8 cellular contexts compared by ENCODE assay signal in the genomic region with DNA sequence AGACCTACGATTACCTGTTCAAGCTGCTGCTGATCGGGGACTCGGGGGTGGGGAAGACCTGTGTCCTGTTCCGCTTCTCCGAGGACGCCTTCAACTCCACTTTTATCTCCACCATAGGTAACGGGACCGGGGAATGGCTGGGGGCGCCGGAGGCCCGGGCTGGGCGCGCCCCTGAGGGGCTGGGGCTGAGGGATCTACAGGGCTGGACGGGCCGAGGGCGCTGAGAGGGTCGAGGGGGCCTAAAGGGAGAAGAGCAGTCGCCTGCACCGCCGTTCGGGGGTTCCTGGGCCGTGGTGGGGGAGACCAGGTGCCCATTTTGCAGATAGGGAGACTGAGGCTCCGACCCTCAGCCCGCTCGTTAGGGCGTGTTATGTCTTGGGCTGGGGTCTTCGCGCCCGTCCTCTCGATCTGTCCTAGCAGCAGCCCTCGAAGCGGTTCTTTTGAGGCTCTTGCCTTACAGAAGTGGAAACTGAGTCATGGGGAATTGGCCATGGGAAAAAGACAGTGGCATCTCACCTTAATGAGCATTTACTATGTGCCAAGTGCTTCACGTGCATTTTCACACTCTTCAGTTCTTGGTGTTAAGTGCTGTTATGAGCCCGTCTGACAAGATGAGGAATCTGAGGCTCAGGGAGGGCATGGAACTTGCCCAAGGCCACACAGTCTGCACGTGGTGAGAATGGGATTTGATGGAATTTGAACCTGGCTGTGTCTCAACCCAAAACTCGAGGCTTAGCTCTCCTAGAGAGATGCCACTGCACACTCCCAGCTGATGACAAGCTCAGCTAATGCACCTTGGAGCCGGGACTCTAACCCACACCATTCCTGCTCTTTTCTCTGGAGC. TPM values are rescaled to one million over a fixed set of nuclear protein-coding genes. Genes with fewer than 3 reads are reported as not detected.
DNase-seq lines count a peak whose midpoint lies in the region; ATAC-seq, FAIRE-seq and TF ChIP-seq lines count a peak whose summit lies in the region.

No MANE protein-coding gene starts in this region.

- POLR2A ChIA-PET in A549 (lab: Yijun Ruan, JAX): interaction anchor here (0.6 kb wide), 1 partner anchor 13 kb away, joined by 4 read pairs; no protein-coding TSS in a partner anchor

- ATAC-seq in A549 (peak; percentile 6 to 41), HG02852 (IDR thresholded peaks at IDR 0.05; ENCODE audit: unreplicated experiment) (peak; percentile 5), memory B cell (ENCODE audit: low read depth) (no peak), aorta (ENCODE audit: low FRiP score) (no peak), omental fat pad (ENCODE audit: low FRiP score) (no peak)

- H3K4me2 ChIP-seq in A549: peak overlapping the region; percentile 87

- 21% methylated on average over 6 of the region's 37 CpGs for whole genome bisulfite sequencing in A549 (ENCODE audit: missing lambda C conversion rate)
- WGBS in aorta, 2 donors: 1% methylated on average over 35 to 37 of the region's 37 CpGs

- no peaks in the 10 kb centered on the region for H3K9me3 ChIP-seq in A549
- H3K9me3 ChIP-seq in aorta (ENCODE audit: control insufficient read depth, low read length): no peaks in the 10 kb centered on the region

- H3K4me3 Mint-ChIP-seq in memory B cell: peak overlapping the region; percentile 98

- H3K36me3 ChIP-seq in brain microvascular endothelial cell (replicated peaks) (no peaks in the 10 kb centered on the region), aorta (ENCODE audit: control insufficient read depth in 1 of 2, insufficient read depth in 2 of 2, low read length in 1 of 2) (no peaks in the 10 kb centered on the region)

- peaks cover 6% of the 10 kb centered on the region for H3K36me3 Mint-ChIP-seq in memory B cell

- no peak for TF ChIP-seq POLR2A in A549 (IDR thresholded peaks at IDR 0.05; ENCODE audit: low read length)

- H3K4me1 Mint-ChIP-seq in memory B cell: peaks cover 24% of the 10 kb centered on the region

- H3K27ac ChIP-seq in A549 (peak overlapping the region; percentile 96 to 98), brain microvascular endothelial cell (peak overlapping the region; percentile 51), aorta (ENCODE audit: low read depth in 1 of 2, low read length in 2 of 2) (peak overlapping the region in 1 of 2 donors; percentile 35)

- H3K4me1 ChIP-seq in A549 (peaks cover 13% of the 10 kb centered on the region; the same call in 2 of the 3 replicates), aorta (ENCODE audit: control insufficient read depth in 1 of 2, insufficient read depth in 2 of 2, low read length in 2 of 2) (peaks cover 0 to 1% of the 10 kb centered on the region in 2 donors)

- no peaks in the 10 kb centered on the region for H3K27me3 Mint-ChIP-seq in memory B cell

- intact Hi-C loops in aorta (cut with DNase I): loop anchor here (1.0 to 10.0 kb wide), 6 partner anchors 45 to 175 kb away; a partner anchor contains a TSS

- CTCF ChIA-PET in A549 (lab: Yijun Ruan, JAX): interaction anchor here (1.3 to 3.2 kb wide), 7 partner anchors 12 to 73 kb away, joined by 4 to 21 read pairs (median 8); a partner anchor contains a TSS

- no peaks in the 10 kb centered on the region for H3K9me3 Mint-ChIP-seq in memory B cell

- TF ChIP-seq CTCF in A549 (IDR thresholded peaks at IDR 0.05) (no peak), brain microvascular endothelial cell (IDR thresholded peaks at IDR 0.05; ENCODE audit: low read depth, low read length, missing control alignments) (no peak), omental fat pad (IDR thresholded peaks at IDR 0.05) (no peak)

- FAIRE-seq in A549 (lab: Jason Lieb, UNC): no peak

- H3K27ac Mint-ChIP-seq in memory B cell: peak overlapping the region; percentile 98

- H3K4me3 ChIP-seq in A549 (peak overlapping the region; percentile 99), brain microvascular endothelial cell (ENCODE audit: low read depth, low read length) (peak overlapping the region; percentile 95), aorta (ENCODE audit: low read length in 2 of 2) (peak overlapping the region; percentile 48 to 94)

- TF ChIP-seq RAD21 in A549 (conservative IDR thresholded peaks at IDR 0.05 in 1 of 2, IDR thresholded peaks at IDR 0.05 in 1 of 2): no peak

- in situ Hi-C loops in brain microvascular endothelial cell (cut with HindIII; ENCODE audit: low pct_ligation_motif_present, low sequenced_read_pairs): no loop called here

- TF ChIP-seq EP300 in A549 (IDR thresholded peaks at IDR 0.05): no peak

- H3K27me3 ChIP-seq in brain microvascular endothelial cell (replicated peaks) (no peaks in the 10 kb centered on the region), aorta (ENCODE audit: control insufficient read depth in 1 of 2, insufficient read depth in 2 of 2, low read length in 1 of 2) (no peaks in the 10 kb centered on the region)

- DNase-seq in A549 (ENCODE audit: low read depth in 1 of 2, low spot score in 1 of 2) (no peak), brain microvascular endothelial cell (no peak), memory B cell (ENCODE audit: low spot score in 2 of 2) (no peak), aorta (no peak), ureter (ENCODE audit: low spot score) (no peak), omental fat pad (ENCODE audit: low spot score) (no peak)
- DNase-seq in stimulated activated CD4-positive, alpha-beta T cell treated with anti-CD3 and anti-CD28 coated beads, Interleukin-4, amount 100 ng/mL, for 1 hour: no peak

TF ChIP-seq in A549, 52 proteins besides CTCF, POLR2A, EP300 and RAD21 (continues in another document):
- TF ChIP-seq FOXS1 (CRISPR knock-in tag; IDR thresholded peaks at IDR 0.05) (no peak), KDM1A (IDR thresholded peaks at IDR 0.05; ENCODE audit: low read depth) (peak; percentile 97), CHD4 (IDR thresholded peaks at IDR 0.05; ENCODE audit: borderline replicate concordance) (no peak), TP53 (CRISPR knock-in tag; IDR thresholded peaks at IDR 0.05) (no peak), EHMT2 (IDR thresholded peaks at IDR 0.05; ENCODE audit: low read depth) (no peak), ESRRA (IDR thresholded peaks at IDR 0.05; ENCODE audit: borderline replicate concordance, low read length) (no peak), SREBF2 (IDR thresholded peaks at IDR 0.05) (no peak), HDAC2 (IDR thresholded peaks at IDR 0.05) (peak; percentile 86), GATA3 (IDR thresholded peaks at IDR 0.05; ENCODE audit: borderline replicate concordance) (no peak), CBX2 (IDR thresholded peaks at IDR 0.05; ENCODE audit: borderline replicate concordance, low read depth) (no peak), ZSCAN20 (CRISPR knock-in tag; IDR thresholded peaks at IDR 0.05) (no peak), RNF2 (IDR thresholded peaks at IDR 0.05; ENCODE audit: borderline replicate concordance, low read depth) (no peak)
- TF ChIP-seq, protein P1, sequence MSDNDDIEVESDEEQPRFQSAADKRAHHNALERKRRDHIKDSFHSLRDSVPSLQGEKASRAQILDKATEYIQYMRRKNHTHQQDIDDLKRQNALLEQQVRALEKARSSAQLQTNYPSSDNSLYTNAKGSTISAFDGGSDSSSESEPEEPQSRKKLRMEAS (IDR thresholded peaks at IDR 0.05): 0 out of 2 replicates have a peak, but pooled peaks have one; percentile 19
- TF ChIP-seq, protein P2, sequence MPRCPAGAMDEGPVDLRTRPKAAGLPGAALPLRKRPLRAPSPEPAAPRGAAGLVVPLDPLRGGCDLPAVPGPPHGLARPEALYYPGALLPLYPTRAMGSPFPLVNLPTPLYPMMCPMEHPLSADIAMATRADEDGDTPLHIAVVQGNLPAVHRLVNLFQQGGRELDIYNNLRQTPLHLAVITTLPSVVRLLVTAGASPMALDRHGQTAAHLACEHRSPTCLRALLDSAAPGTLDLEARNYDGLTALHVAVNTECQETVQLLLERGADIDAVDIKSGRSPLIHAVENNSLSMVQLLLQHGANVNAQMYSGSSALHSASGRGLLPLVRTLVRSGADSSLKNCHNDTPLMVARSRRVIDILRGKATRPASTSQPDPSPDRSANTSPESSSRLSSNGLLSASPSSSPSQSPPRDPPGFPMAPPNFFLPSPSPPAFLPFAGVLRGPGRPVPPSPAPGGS (IDR thresholded peaks at IDR 0.05): no peak
- TF ChIP-seq, protein P3, sequence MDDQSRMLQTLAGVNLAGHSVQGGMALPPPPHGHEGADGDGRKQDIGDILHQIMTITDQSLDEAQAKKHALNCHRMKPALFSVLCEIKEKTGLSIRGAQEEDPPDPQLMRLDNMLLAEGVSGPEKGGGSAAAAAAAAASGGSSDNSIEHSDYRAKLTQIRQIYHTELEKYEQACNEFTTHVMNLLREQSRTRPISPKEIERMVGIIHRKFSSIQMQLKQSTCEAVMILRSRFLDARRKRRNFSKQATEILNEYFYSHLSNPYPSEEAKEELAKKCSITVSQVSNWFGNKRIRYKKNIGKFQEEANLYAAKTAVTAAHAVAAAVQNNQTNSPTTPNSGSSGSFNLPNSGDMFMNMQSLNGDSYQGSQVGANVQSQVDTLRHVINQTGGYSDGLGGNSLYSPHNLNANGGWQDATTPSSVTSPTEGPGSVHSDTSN (IDR thresholded peaks at IDR 0.05): no peak

RNA-seq across cellular contexts. Expression of a gene that starts 0.4 kb away (rescaled TPM):
- polyA plus RNA-seq in A549 (2011; rRNA removed) (69.4 and 91.4 TPM in 2 replicates), A549 (2017; fragmentation: RNase III; extraction: RNeasy Plus Mini Kit Qiagen cat#74134 plus additional on column Dnase treatment) (89.2 to 101 TPM (median 90.1 TPM) in 3 replicates), aorta (10 to 100 TPM; 17.6 to 30.3 TPM)
- 55.9 and 57.1 TPM in 2 replicates for polyA plus RNA-seq in A549 (2012; cell fraction: cytosol; rRNA removed)
- 32.6 and 35.2 TPM in 2 replicates for polyA plus RNA-seq in A549 (2012; cell fraction: nucleus; rRNA removed)
- 99.1 and 130 TPM in 2 replicates for polyA minus RNA-seq in A549 (2011; rRNA and poly(A)+ RNA removed)
- total RNA-seq in aorta (10 to 100 TPM; 51.3 to 56.7 TPM), ureter (70.8 TPM), omental fat pad (10 to 100 TPM; 32.5 to 51.9 (median 40.0) TPM)

RNA-seq across cellular contexts. Expression of a gene that starts 31.4 kb away (rescaled TPM):
- polyA plus RNA-seq in A549 (2011; rRNA removed) (0.05 and 0.16 TPM in 2 replicates), A549 (2017; fragmentation: RNase III; extraction: RNeasy Plus Mini Kit Qiagen cat#74134 plus additional on column Dnase treatment) (not detected in 3 replicates), aorta (1 to 10 TPM in 1 of 2 donors, under 1 TPM in 1; 0.10 to 2.5 TPM)
- not detected in 2 replicates for polyA plus RNA-seq in A549 (2012; cell fraction: cytosol; rRNA removed)
- polyA plus RNA-seq in A549 (2012; cell fraction: nucleus; rRNA removed): not detected in 2 replicates
- not detected in 2 replicates for polyA minus RNA-seq in A549 (2011; rRNA and poly(A)+ RNA removed)
- total RNA-seq in aorta (1 to 10 TPM; 1.3 to 1.4 TPM), ureter (10.6 TPM), omental fat pad (1 to 10 TPM; 1.0 to 5.8 (median 1.6) TPM)

RNA-seq across cellular contexts. Expression of a gene that starts 35.8 kb away (rescaled TPM):
- polyA plus RNA-seq in A549 (2011; rRNA removed) (474 and 777 TPM in 2 replicates), A549 (2017; fragmentation: RNase III; extraction: RNeasy Plus Mini Kit Qiagen cat#74134 plus additional on column Dnase treatment) (610 to 921 TPM (median 860 TPM) in 3 replicates), aorta (100 to 1,000 TPM; 800 to 937 TPM)
- 359 and 388 TPM in 2 replicates for polyA plus RNA-seq in A549 (2012; cell fraction: cytosol; rRNA removed)
- 163 and 197 TPM in 2 replicates for polyA plus RNA-seq in A549 (2012; cell fraction: nucleus; rRNA removed)
- 186 and 201 TPM in 2 replicates for polyA minus RNA-seq in A549 (2011; rRNA and poly(A)+ RNA removed)
- total RNA-seq in aorta (1,000 to 10,000 TPM in 1 of 2 donors, 100 to 1,000 TPM in 1; 695 to 1,409 TPM), ureter (422 TPM), omental fat pad (100 to 1,000 TPM; 293 to 486 (median 418) TPM)

Comparison
In these comparisons a context has a peak if more than half of its experiments do, and no peak if none do; other contexts are left out.
1. ATAC-seq: peak in A549 (2 of 2) and HG02852 (single experiment); none in memory B cell (single experiment), aorta (single experiment) and omental fat pad (single experiment).
2. Peak in every context shown above with its lines, with median percentiles within 50 percentile points of each other: H3K4me3 ChIP-seq.